Comparison of ENCODE assay signal across 31 cellular contexts in genomic region chr15:60320365-60320764, GRCh38.
"Had no signal": no experiment of that assay in that cellular context is flagged by ENCODE, and none has a peak within 500 bp of the region (broad histone marks: within the 10 kb centered on the region; RNA-seq: fewer than 3 reads in every experiment).

No MANE protein-coding gene starts in this region.

- H3K27ac Mint-ChIP-seq: activated B cell treated with CpG ODN at 0.5 μM for 24 hours; activated CD8-positive, alpha-beta T cell treated with anti-CD3 and anti-CD28 coated beads for 36 hours; activated naive CD8-positive, alpha-beta T cell; activated T-helper 1 cell treated with anti-CD3 and anti-CD28 coated beads, Interleukin-12 subunit alpha, Interleukin-12 subunit beta, Interleukin-2, Interleukin-4 antibody, amounts not matched to agents 30 ng/mL and 10 ng/mL and 1 ng/mL, durations not matched to agents 14 hours and 24 hours and 36 hours; dendritic cell treated with granulocyte-macrophage colony-stimulating factor and Interleukin-4, amounts not matched to agents 40 ng/mL and 50 ng/mL, for 4 days; T-helper 17 cell; T-helper 2 cell treated with Interferon-gamma antibody and Interleukin-4, amounts not matched to agents 5 μg/mL and 100 μg/mL, for 36 hours had no signal

- H3K27ac ChIP-seq: brain microvascular endothelial cell, coronary artery, dorsolateral prefrontal cortex, esophagus muscularis mucosa, foreskin keratinocyte, gastrocnemius medialis, heart left ventricle, WERI-Rb-1 had no signal

- ATAC-seq: activated CD4-positive, CD25-positive, alpha-beta regulatory T cell treated with anti-CD3 and anti-CD28 coated beads, Interleukin-2, amount 50 U/mL, for 24 hours; activated CD8-positive, alpha-beta T cell treated with anti-CD3 and anti-CD28 coated beads for 36 hours; activated T-cell treated with anti-CD3 and anti-CD28 coated beads, Interleukin-2, amount 50 U/mL, for 4 hours; foreskin keratinocyte; gastrocnemius medialis; heart left ventricle; T-helper 17 cell had no signal

- H3K9me3 Mint-ChIP-seq: central memory CD8-positive, alpha-beta T cell; dendritic cell treated with granulocyte-macrophage colony-stimulating factor and Interleukin-4, amounts not matched to agents 40 ng/mL and 50 ng/mL, for 4 days; T-helper 2 cell treated with Interferon-gamma antibody and Interleukin-4, amounts not matched to agents 5 μg/mL and 100 μg/mL, for 36 hours had no signal

- H3K36me3 ChIP-seq: brain microvascular endothelial cell, esophagus muscularis mucosa, gastrocnemius medialis, heart left ventricle, WERI-Rb-1 had no signal

- H3K4me1 Mint-ChIP-seq: activated B cell treated with CpG ODN at 0.5 μM for 24 hours; central memory CD8-positive, alpha-beta T cell; T-helper 17 cell had no signal

- H3K9me3 ChIP-seq: esophagus muscularis mucosa, gastrocnemius medialis, heart left ventricle had no signal

- H3K27me3 ChIP-seq: gastrocnemius medialis had no signal

- H3K36me3 Mint-ChIP-seq: activated naive CD8-positive, alpha-beta T cell had no signal

- DNase-seq: activated B cell treated with CpG ODN at 0.5 μM for 24 hours; activated CD4-positive, alpha-beta T cell treated with anti-CD3 and anti-CD28 coated beads for 48 hours; activated CD4-positive, alpha-beta T cell treated with anti-CD3 and anti-CD28 coated beads, Interleukin-2, amount 50 U/mL, for 1 hour; activated CD4-positive, alpha-beta T cell treated with anti-CD3 and anti-CD28 coated beads, Interleukin-2, amount 50 U/mL, for 48 hours; activated CD8-positive, alpha-beta memory T cell treated with anti-CD3 and anti-CD28 coated beads for 24 hours; activated CD8-positive, alpha-beta T cell treated with anti-CD3 and anti-CD28 coated beads for 36 hours; activated gamma-delta T cell; activated naive CD4-positive, alpha-beta T cell treated with anti-CD3 and anti-CD28 coated beads, Interleukin-2, amount 50 U/mL, for 16 hours; activated naive CD4-positive, alpha-beta T cell treated with Interleukin-2 at 50 U/mL for 16 hours; activated T-cell treated with anti-CD3 and anti-CD28 coated beads, Interleukin-2, amount 50 U/mL, for 4 hours; amniotic stem cell; anterior cingulate cortex; brain microvascular endothelial cell; dorsolateral prefrontal cortex; effector memory CD4-positive, alpha-beta T cell; erythroblast; foreskin keratinocyte; gastrocnemius medialis; glutamatergic neuron; heart left ventricle; T-helper 17 cell; T1000; WERI-Rb-1 had no signal

- H3K4me3 Mint-ChIP-seq: activated B cell treated with CpG ODN at 0.5 μM for 24 hours; activated CD8-positive, alpha-beta T cell treated with anti-CD3 and anti-CD28 coated beads for 36 hours; activated naive CD8-positive, alpha-beta T cell; activated T-cell treated with anti-CD3 and anti-CD28 coated beads, Interleukin-2, amount 50 U/mL, for 4 hours; activated T-helper 1 cell treated with anti-CD3 and anti-CD28 coated beads, Interleukin-12 subunit alpha, Interleukin-12 subunit beta, Interleukin-2, Interleukin-4 antibody, amounts not matched to agents 30 ng/mL and 10 ng/mL and 1 ng/mL, durations not matched to agents 14 hours and 24 hours and 36 hours; central memory CD8-positive, alpha-beta T cell; dendritic cell treated with granulocyte-macrophage colony-stimulating factor and Interleukin-4, amounts not matched to agents 40 ng/mL and 50 ng/mL, for 4 days; T-helper 17 cell; T-helper 2 cell treated with Interferon-gamma antibody and Interleukin-4, amounts not matched to agents 5 μg/mL and 100 μg/mL, for 36 hours had no signal

- H3K4me1 ChIP-seq: esophagus muscularis mucosa, gastrocnemius medialis, heart left ventricle had no signal

- H3K4me3 ChIP-seq: coronary artery, dorsolateral prefrontal cortex, esophagus muscularis mucosa, gastrocnemius medialis, heart left ventricle had no signal
